Comparison of ENCODE assay signal across 17 cellular contexts in genomic region chr7:134300988-134301387, GRCh38.
"Had no signal": no experiment of that assay in that cellular context is flagged by ENCODE, and none has a peak within 500 bp of the region (broad histone marks: within the 10 kb centered on the region; RNA-seq: fewer than 3 reads in every experiment).

No MANE protein-coding gene starts in this region.

- ATAC-seq: heart left ventricle; naive thymus-derived CD8-positive, alpha-beta T cell had no signal

- H3K27ac ChIP-seq: heart left ventricle, neutrophil, right atrium auricular region, stomach, suprapubic skin, tibial artery, upper lobe of left lung, vagina had no signal

- H3K4me3 ChIP-seq: heart left ventricle, right atrium auricular region, stomach, suprapubic skin, tibial artery, upper lobe of left lung, vagina had no signal

- H3K27me3 ChIP-seq: heart left ventricle, neutrophil, right atrium auricular region, stomach, suprapubic skin, tibial artery, upper lobe of left lung, vagina had no signal

- DNase-seq: endodermal cell; erythroblast; foreskin melanocyte; heart left ventricle; mammary epithelial cell; naive thymus-derived CD8-positive, alpha-beta T cell; posterior cingulate gyrus; small intestine; stimulated activated CD4-positive, alpha-beta T cell treated with anti-CD3 and anti-CD28 coated beads, Interleukin-12 subunit alpha, Interleukin-12 subunit beta, amount 100 ng/mL, for 4 hours; stimulated activated naive CD4-positive, alpha-beta T cell; stomach; tibial artery; upper lobe of left lung had no signal

- H3K4me1 ChIP-seq: heart left ventricle, right atrium auricular region, suprapubic skin, tibial artery, upper lobe of left lung, vagina had no signal
